Comparison of ENCODE assay signal across 17 cellular contexts in genomic region chr6:136439514-136440186, GRCh38.
DNase-seq lines count a peak whose midpoint lies in the region; ATAC-seq, FAIRE-seq and TF ChIP-seq lines count a peak whose summit lies in the region.
"Had no signal": no experiment of that assay in that cellular context is flagged by ENCODE, and none has a peak within 500 bp of the region (broad histone marks: within the 10 kb centered on the region; RNA-seq: fewer than 3 reads in every experiment).

No MANE protein-coding gene starts in this region.

- no peak overlapping the region for H3K4me3 Mint-ChIP-seq in type B pancreatic cell
- H3K4me3 Mint-ChIP-seq: CD14-positive monocyte, nephron progenitor cell had no signal

- no peaks in the 10 kb centered on the region for H3K9me3 ChIP-seq in lung (ENCODE audit: control insufficient read depth in 2 of 2, insufficient read depth in 1 of 2, low read length in 1 of 2)
- H3K9me3 ChIP-seq: adrenal gland, testis had no signal

- H3K4me3 ChIP-seq in epithelial cell of esophagus (ENCODE audit: low read length) (no peak overlapping the region), lung (no peak overlapping the region)
- H3K4me3 ChIP-seq: adrenal gland, SK-N-MC, testis had no signal

- H3K27ac ChIP-seq in lung (ENCODE audit: low read depth in 1 of 2, low read length in 1 of 2): peak overlapping the region in 1 of 2 donors; percentile 3
- H3K27ac ChIP-seq: adrenal gland, SK-N-MC, testis had no signal

- DNase-seq in RCC 7860 (ENCODE audit: low spot score): peak; percentile 53
- peak; percentile 40 for DNase-seq in epithelial cell of esophagus (ENCODE audit: low read depth)
- no peak for DNase-seq in lung (ENCODE audit: low spot score)
- DNase-seq in type B pancreatic cell (ENCODE audit: extremely low spot score, unreplicated experiment): no peak
- DNase-seq: adrenal gland, DMS79 treated with DMSO at 0.1 percent for 48 hours, NCI-H187 treated with DMSO at 0.1 percent for 48 hours, NCI-H510A treated with DMSO at 0.1 percent for 48 hours, nephron progenitor cell, OCI-M1, right cardiac atrium, testis had no signal

- FAIRE-seq in RCC 7860 (lab: Jason Lieb, UNC): peak; percentile 88

- H3K36me3 Mint-ChIP-seq in type B pancreatic cell: no peaks in the 10 kb centered on the region
- H3K36me3 Mint-ChIP-seq: CD14-positive monocyte had no signal

- H3K36me3 ChIP-seq in lung (ENCODE audit: control insufficient read depth in 2 of 2, insufficient read depth in 2 of 2, low read length in 2 of 2): no peaks in the 10 kb centered on the region
- H3K36me3 ChIP-seq: adrenal gland had no signal

- WGBS in lung, 2 donors: 71 to 88% methylated on average over 9 of the region's 9 CpGs

- H3K27me3 ChIP-seq in lung (ENCODE audit: control insufficient read depth, insufficient read depth): no peaks in the 10 kb centered on the region
- H3K27me3 ChIP-seq: adrenal gland, testis had no signal

- ATAC-seq in lung (ENCODE audit: insufficient read depth, low FRiP score): peak; percentile 63
- no peak for ATAC-seq in GM18519 (IDR thresholded peaks at IDR 0.05; ENCODE audit: low FRiP score, unreplicated experiment)
- ATAC-seq in GM18520 (IDR thresholded peaks at IDR 0.05; ENCODE audit: unreplicated experiment): no peak
- no peak for ATAC-seq in HG03097 (IDR thresholded peaks at IDR 0.05; ENCODE audit: low FRiP score, unreplicated experiment)
- ATAC-seq: right cardiac atrium had no signal

- H3K9me3 Mint-ChIP-seq in type B pancreatic cell: no peaks in the 10 kb centered on the region
- H3K9me3 Mint-ChIP-seq: CD14-positive monocyte, nephron progenitor cell had no signal

- H3K27ac Mint-ChIP-seq in type B pancreatic cell: peak overlapping the region; percentile 37
- H3K27ac Mint-ChIP-seq: nephron progenitor cell had no signal

- TF ChIP-seq CTCF in epithelial cell of esophagus (IDR thresholded peaks at IDR 0.05; ENCODE audit: insufficient read depth, low read depth, low read length, missing control alignments): no peak
- TF ChIP-seq CTCF in lung (IDR thresholded peaks at IDR 0.05; ENCODE audit: control extremely low read depth, extremely low read depth): no peak
- no peak for TF ChIP-seq CTCF in type B pancreatic cell (conservative IDR thresholded peaks at IDR 0.05)

- no peaks in the 10 kb centered on the region for H3K27me3 Mint-ChIP-seq in type B pancreatic cell

- H3K4me1 ChIP-seq in lung (ENCODE audit: control insufficient read depth in 2 of 2, insufficient read depth in 2 of 2, low read length in 2 of 2): peaks cover 0 to 3% of the 10 kb centered on the region in 2 donors
- H3K4me1 ChIP-seq: adrenal gland had no signal

- H3K4me1 Mint-ChIP-seq in type B pancreatic cell (ENCODE audit: unreplicated experiment): peaks cover 9% of the 10 kb centered on the region

Comparison
In these comparisons a context has a peak if more than half of its experiments do, and no peak if none do; other contexts are left out.
1. DNase-seq: peak in RCC 7860 (single experiment) and epithelial cell of esophagus (single experiment); none in lung (single experiment) and type B pancreatic cell (single experiment).